Comparison of ENCODE assay signal across 1 cellular context in genomic region chr17:29557717-29558116, GRCh38.
TF ChIP-seq lines count a peak whose summit lies in the region.

No MANE protein-coding gene starts in this region.

TF ChIP-seq in HepG2, 621 proteins besides CTCF, POLR2A, EP300 and RAD21:
- TF ChIP-seq ZNF121 (CRISPR knock-in tag; IDR thresholded peaks at IDR 0.05) = 0 out of 2 replicates have a peak, but pooled peaks have one; percentile 33
- TF ChIP-seq EHMT2 (IDR thresholded peaks at IDR 0.05; ENCODE audit: borderline replicate concordance, low read depth, low read length) = no peak
